1 cellular context compared by ENCODE assay signal in genomic region chr2:85743304-85743978, GRCh38.
TF ChIP-seq lines count a peak whose summit lies in the region.

No MANE protein-coding gene starts in this region.

TF ChIP-seq in GM12878, 131 proteins besides CTCF, POLR2A, EP300 and RAD21:
- TF ChIP-seq RUNX3 (IDR thresholded peaks at IDR 0.05; ENCODE audit: low read length) (peak; percentile 35; the same call in 1 of the 2 replicates), TCF7 (IDR thresholded peaks at IDR 0.05; ENCODE audit: borderline replicate concordance) (no peak), IKZF2 (IDR thresholded peaks at IDR 0.05) (peak; percentile 71 to 73), EGR1 (IDR thresholded peaks at IDR 0.05; ENCODE audit: borderline replicate concordance in 1 of 2, low read depth in 2 of 2, low read length in 2 of 2) (peak in 1 of 2 experiments; percentile 74; a peak in 2 of 3 replicates), IKZF1 (conservative IDR thresholded peaks at IDR 0.05) (peak; percentile 58; the same call in 1 of the 2 replicates), MTA2 (IDR thresholded peaks at IDR 0.05; ENCODE audit: low read depth) (peak; percentile 22; the same call in 1 of the 2 replicates), TCF12 (IDR thresholded peaks at IDR 0.05; ENCODE audit: low read depth, low read length) (no peak), BHLHE40 (IDR thresholded peaks at IDR 0.05; ENCODE audit: borderline replicate concordance in 1 of 2, low read depth in 2 of 2, low read length in 1 of 2) (peak in 1 of 2 experiments; percentile 28; a peak in 1 of 4 replicates), NFIC (IDR thresholded peaks at IDR 0.05; ENCODE audit: low read depth, low read length) (0 out of 2 replicates have a peak, but pooled peaks have one; percentile 22), POLR2AphosphoS2 (IDR thresholded peaks at IDR 0.05; ENCODE audit: low read depth, low read length) (no peak), JUNB (IDR thresholded peaks at IDR 0.05) (0 out of 2 replicates have a peak, but pooled peaks have one; percentile 7), BCL11A (IDR thresholded peaks at IDR 0.05; ENCODE audit: low read depth, low read length) (0 out of 2 replicates have a peak, but pooled peaks have one; percentile 9)
